ENCODE assay signal across 1 cellular context in genomic region chr1:201461783-201462441, GRCh38.
TF ChIP-seq lines count a peak whose summit lies in the region.

No MANE protein-coding gene starts in this region.

TF ChIP-seq in IMR-90, 13 proteins besides CTCF, POLR2A, EP300 and RAD21:
- no peak for TF ChIP-seq RCOR1 (IDR thresholded peaks at IDR 0.05; ENCODE audit: insufficient replicate concordance, low read length)
- peak; percentile 52; the same call in 1 of the 2 replicates for TF ChIP-seq CHD1 (IDR thresholded peaks at IDR 0.05; ENCODE audit: low read depth, low read length)
- TF ChIP-seq SMC3 (IDR thresholded peaks at IDR 0.05; ENCODE audit: low read depth, low read length) = no peak; the same call in 1 of the 2 replicates
- peak; percentile 99 for TF ChIP-seq MAZ (IDR thresholded peaks at IDR 0.05; ENCODE audit: borderline replicate concordance, low read depth, low read length)
- peak; percentile 80 for TF ChIP-seq CEBPB (IDR thresholded peaks at IDR 0.05; ENCODE audit: low read depth, low read length)
- peak; percentile 25; the same call in 1 of the 2 replicates for TF ChIP-seq BHLHE40 (IDR thresholded peaks at IDR 0.05; ENCODE audit: low read depth, low read length)
- no peak for TF ChIP-seq ELK1 (IDR thresholded peaks at IDR 0.05; ENCODE audit: borderline replicate concordance, low read depth, low read length)
- TF ChIP-seq MXI1 (IDR thresholded peaks at IDR 0.05; ENCODE audit: borderline replicate concordance, low read depth, low read length) = peak; percentile 83
- no peak for TF ChIP-seq MAFK (IDR thresholded peaks at IDR 0.05; ENCODE audit: low read depth, low read length)
- TF ChIP-seq USF2 (IDR thresholded peaks at IDR 0.05; ENCODE audit: low read depth, low read length) = peak; percentile 30; the same call in 1 of the 2 replicates
- no peak for TF ChIP-seq RFX5 (IDR thresholded peaks at IDR 0.05; ENCODE audit: low read depth, low read length)
- TF ChIP-seq NFE2L2 (IDR thresholded peaks at IDR 0.05; ENCODE audit: low read depth, low read length) = peak; percentile 53; the same call in 1 of the 2 replicates
- peak; percentile 98 for TF ChIP-seq FOS (IDR thresholded peaks at IDR 0.05; ENCODE audit: low read depth, low read length)
